In genomic region chr17:33369876-33370275, GRCh38 we compare ENCODE assay signal across 17 cellular contexts.
DNase-seq lines count a peak whose midpoint lies in the region; ATAC-seq, FAIRE-seq and TF ChIP-seq lines count a peak whose summit lies in the region.
"Had no signal": no experiment of that assay in that cellular context is flagged by ENCODE, and none has a peak within 500 bp of the region (broad histone marks: within the 10 kb centered on the region; RNA-seq: fewer than 3 reads in every experiment).

No MANE protein-coding gene starts in this region.

- no peak for FAIRE-seq in K562 (lab: Jason Lieb, UNC)
- FAIRE-seq: D721Med had no signal

- H3K4me1 ChIP-seq in H9 (ENCODE audit: insufficient read depth, low read length) (peaks cover 10% of the 10 kb centered on the region; the same call in 1 of the 2 replicates), K562 (replicated peaks in 1 of 2; ENCODE audit: control insufficient read depth in 2 of 2, insufficient read depth in 2 of 2, low read length in 2 of 2) (no peaks in the 10 kb centered on the region), mesendoderm (ENCODE audit: control insufficient read depth, low read depth, low read length) (peaks cover 27% of the 10 kb centered on the region)
- H3K4me1 ChIP-seq: BE2C had no signal

- intact Hi-C loops in K562 (cut with micrococcal nuclease): no loop called here

- TF ChIP-seq POLR2A in K562 (conservative IDR thresholded peaks at IDR 0.05): no peak

- no peak overlapping the region for H2BK20ac ChIP-seq in H9 (ENCODE audit: low read depth, low read length, poor library complexity, severe bottlenecking)

- CTCF ChIA-PET in K562 (lab: Yijun Ruan, JAX; ENCODE audit: low intra/inter-chr PET ratio): no interaction called here

- H3K4me1 Mint-ChIP-seq in H9: peaks cover 31 to 39% of the 10 kb centered on the region in 2 experiments

- H3K27me3 ChIP-seq in H9 (ENCODE audit: insufficient read depth, low read length) (no peaks in the 10 kb centered on the region), K562 (ENCODE audit: control insufficient read depth in 2 of 2, insufficient read depth in 2 of 2, low read length in 2 of 2) (no peaks in the 10 kb centered on the region; a peak in 1 of 5 replicates), mesendoderm (ENCODE audit: insufficient read depth, low read length, poor library complexity) (no peaks in the 10 kb centered on the region)
- H3K27me3 ChIP-seq: BE2C had no signal

- no peak overlapping the region for H2BK12ac ChIP-seq in H9 (ENCODE audit: insufficient read length, low read depth, low read length)

- H3K9me3 ChIP-seq in H9 (ENCODE audit: control insufficient read depth, low read depth, low read length): no peaks in the 10 kb centered on the region
- no peaks in the 10 kb centered on the region for H3K9me3 ChIP-seq in K562 (replicated peaks; ENCODE audit: control insufficient read depth, insufficient read depth, low read depth, low read length)
- H3K9me3 ChIP-seq: BE2C, Caco-2 had no signal

- H2AK5ac ChIP-seq in H9 (ENCODE audit: insufficient read length, low read length): no peak overlapping the region
- H2AK5ac ChIP-seq in mesendoderm (ENCODE audit: low read length): peak overlapping the region; percentile 61

- no peak for TF ChIP-seq CTCF in H9 (conservative IDR thresholded peaks at IDR 0.05)
- TF ChIP-seq CTCF in K562 (IDR thresholded peaks at IDR 0.05 in 2 of 3, conservative IDR thresholded peaks at IDR 0.05 in 1 of 3; ENCODE audit: insufficient read depth in 2 of 3, low read depth in 1 of 3, low read length in 3 of 3): no peak

- POLR2A ChIA-PET in K562 (lab: Yijun Ruan, JAX): no interaction called here

- H3K27me3 Mint-ChIP-seq in H9 (ENCODE audit: low read depth): peaks cover 12% of the 10 kb centered on the region; the same call in 1 of the 2 replicates

- no peak overlapping the region for H3K23ac ChIP-seq in H9 (ENCODE audit: insufficient read length, low read depth, low read length)
- no peak overlapping the region for H3K23ac ChIP-seq in mesendoderm (ENCODE audit: low read length)

- peaks cover 0 to 4% of the 10 kb centered on the region in 2 experiments; a peak in 2 of 5 replicates for H3K9me3 Mint-ChIP-seq in H9

- H3K36me3 ChIP-seq in K562 (ENCODE audit: control insufficient read depth, insufficient read depth, low read length) (no peaks in the 10 kb centered on the region), mesendoderm (ENCODE audit: control insufficient read depth, insufficient read depth, low read length) (no peaks in the 10 kb centered on the region)
- H3K36me3 ChIP-seq: BE2C had no signal

- BruUV-seq in K562 (replicated peaks; lab: Mats Ljungman, UMichigan): no TSS peak

- no peak overlapping the region for H3K4me3 ChIP-seq in K562
- H3K4me3 ChIP-seq in mesendoderm (ENCODE audit: low read length): no peak overlapping the region

- H3K18ac ChIP-seq in H9 (ENCODE audit: insufficient read length, low read depth, low read length): no peak overlapping the region
- peak overlapping the region; percentile 24 for H3K18ac ChIP-seq in mesendoderm (ENCODE audit: low read length)

- peak overlapping the region in 1 of 2 experiments; percentile 33; a peak in 1 of 5 replicates for H3K4me3 Mint-ChIP-seq in H9
- H3K4me3 Mint-ChIP-seq: CD4-positive, CD25-positive, alpha-beta regulatory T cell had no signal

- peaks cover 0 to 1% (median 0%) of the 10 kb centered on the region in 3 experiments; a peak in 2 of 7 replicates for H3K36me3 Mint-ChIP-seq in H9 (ENCODE audit: insufficient read depth in 1 of 3, low read depth in 3 of 3)
- H3K36me3 Mint-ChIP-seq: CD4-positive, CD25-positive, alpha-beta regulatory T cell had no signal

- H2AFZ ChIP-seq in H9 (ENCODE audit: low read length) (no peak overlapping the region), K562 (ENCODE audit: low read depth, low read length) (no peak overlapping the region)

- DNase-seq in H9 (no peak), K562 (ENCODE audit: extremely low read depth in 1 of 4, low spot score in 3 of 4) (no peak), mesendoderm (peak; percentile 83), HUDEP-2 (lab: John Stamatoyannopoulos, UW; ENCODE audit: unreplicated experiment in 76 of 76) (no peak), mucosa of gallbladder (ENCODE audit: low spot score) (no peak), NCI-H1417 treated with DMSO at 0.1 percent for 48 hours (lab: John Stamatoyannopoulos, UW) (no peak)
- DNase-seq: BE2C; C1 segment of cervical spinal cord; Caco-2; CD4-positive, CD25-positive, alpha-beta regulatory T cell; DMS79; GF-D8; HCEC 1CT had no signal

- no peaks in the 10 kb centered on the region for H3K23me2 ChIP-seq in H9 (ENCODE audit: insufficient read length, low read depth, low read length, poor library complexity, severe bottlenecking)

- H3K4me2 ChIP-seq in H9 (ENCODE audit: insufficient read depth, insufficient read length, low read length) (no peak overlapping the region), K562 (ENCODE audit: insufficient read depth, low read length) (no peak overlapping the region), mesendoderm (ENCODE audit: low read length) (peak overlapping the region; percentile 4)
- H3K4me2 ChIP-seq: KMS-11 had no signal

- ATAC-seq in K562 (no peak), GM18861 (IDR thresholded peaks at IDR 0.05; ENCODE audit: unreplicated experiment) (no peak)

- no peak overlapping the region for H3K14ac ChIP-seq in H9 (ENCODE audit: insufficient read depth, low read length)

- TF ChIP-seq RAD21 in K562 (CRISPR knock-in tag; conservative IDR thresholded peaks at IDR 0.05 in 1 of 2, IDR thresholded peaks at IDR 0.05 in 1 of 2): no peak

- H2BK120ac ChIP-seq in H9 (ENCODE audit: low read depth, low read length, poor library complexity, severe bottlenecking) (no peak overlapping the region), mesendoderm (ENCODE audit: low read depth, low read length) (peak overlapping the region; percentile 79)

- TF ChIP-seq EP300 in K562 (IDR thresholded peaks at IDR 0.05; ENCODE audit: low read length): no peak

- no peak overlapping the region for H3T11ph ChIP-seq in H9 (ENCODE audit: low read length)

- H3K27ac Mint-ChIP-seq in H9: 0 out of 7 replicates have a peak overlapping the region, but pooled peaks of 2 of the 3 experiments have one; percentile 24 to 46
- H3K27ac Mint-ChIP-seq: CD4-positive, CD25-positive, alpha-beta regulatory T cell had no signal

- H3K4ac ChIP-seq in H9 (ENCODE audit: low read depth, low read length) (no peak overlapping the region), mesendoderm (ENCODE audit: low read depth, low read length) (peak overlapping the region; percentile 76)

- H3K56ac ChIP-seq in H9 (ENCODE audit: insufficient read length, low read depth, low read length): no peak overlapping the region
- peak overlapping the region; percentile 75 for H3K56ac ChIP-seq in mesendoderm (ENCODE audit: low read length)

- H4K5ac ChIP-seq in H9 (ENCODE audit: insufficient read length, low read depth, low read length) (no peak overlapping the region), mesendoderm (ENCODE audit: low read length) (no peak overlapping the region)

- in situ Hi-C loops in K562 (cut with MboI): no loop called here

- H4K8ac ChIP-seq in H9 (replicated peaks; ENCODE audit: insufficient read length, low read depth, low read length): no peak overlapping the region
- H4K8ac ChIP-seq in mesendoderm (ENCODE audit: low read depth, low read length): no peak overlapping the region

- no peaks in the 10 kb centered on the region for H3K79me1 ChIP-seq in H9 (ENCODE audit: insufficient read depth, low read depth, low read length, poor library complexity, severe bottlenecking)
- no peaks in the 10 kb centered on the region for H3K79me1 ChIP-seq in mesendoderm (ENCODE audit: low read length)

- no peak overlapping the region for H3K9ac ChIP-seq in H9 (ENCODE audit: extremely low read depth, insufficient read length, low read length)
- no peak overlapping the region for H3K9ac ChIP-seq in K562 (ENCODE audit: insufficient read depth in 1 of 2, low read depth in 2 of 2, low read length in 2 of 2)
- H3K9ac ChIP-seq in mesendoderm (ENCODE audit: low read length): peak overlapping the region; percentile 42
- H3K9ac ChIP-seq: KMS-11 had no signal

- H3K27ac ChIP-seq in H9 (ENCODE audit: insufficient read length, low read depth, low read length): no peak overlapping the region
- no peak overlapping the region for H3K27ac ChIP-seq in K562 (ENCODE audit: extremely low read depth, low read depth, low read length)
- H3K27ac ChIP-seq in mesendoderm (ENCODE audit: low read depth, low read length): peak overlapping the region; percentile 77
- H3K27ac ChIP-seq: HL-60, KMS-11 had no signal

- no peaks in the 10 kb centered on the region for H3K79me2 ChIP-seq in H9 (ENCODE audit: insufficient read depth, low read length)
- no peaks in the 10 kb centered on the region for H3K79me2 ChIP-seq in K562 (ENCODE audit: control insufficient read depth, insufficient read depth, low read length)
- no peaks in the 10 kb centered on the region for H3K79me2 ChIP-seq in mesendoderm (ENCODE audit: control insufficient read depth, insufficient read depth, low read length)

- no peak overlapping the region for H4K91ac ChIP-seq in H9 (ENCODE audit: insufficient read length, low read depth, low read length)

- no peak overlapping the region for H2BK5ac ChIP-seq in H9 (ENCODE audit: insufficient read length, low read length)
- peak overlapping the region; percentile 84 for H2BK5ac ChIP-seq in mesendoderm (ENCODE audit: low read length)

- WGBS in H9 (ENCODE audit: extremely low coverage, insufficient read length, low lambda C conversion rate): no CpG with 5 or more reads among the region's 2 CpGs
- 4% methylated on average over 2 of the region's 2 CpGs for WGBS in K562 (ENCODE audit: insufficient coverage, low coverage, missing lambda C conversion rate)
- no CpG with 5 or more reads among the region's 2 CpGs for WGBS in mesendoderm (ENCODE audit: extremely low coverage, insufficient coverage, low lambda C conversion rate)

- H2BK15ac ChIP-seq in H9 (ENCODE audit: low read depth, low read length) (no peak overlapping the region), mesendoderm (replicated peaks; ENCODE audit: low read depth) (no peak overlapping the region)

- no peaks in the 10 kb centered on the region for H3K9me1 ChIP-seq in K562 (ENCODE audit: control insufficient read depth, insufficient read depth, low read length)

- H4K20me1 ChIP-seq in H9 (ENCODE audit: control insufficient read depth, insufficient read depth, insufficient read length) (no peaks in the 10 kb centered on the region), K562 (replicated peaks; ENCODE audit: control insufficient read depth, insufficient read depth, low read length) (no peaks in the 10 kb centered on the region; the same call in 1 of the 2 replicates)
